8 cellular contexts compared by ENCODE assay signal in the genomic region with DNA sequence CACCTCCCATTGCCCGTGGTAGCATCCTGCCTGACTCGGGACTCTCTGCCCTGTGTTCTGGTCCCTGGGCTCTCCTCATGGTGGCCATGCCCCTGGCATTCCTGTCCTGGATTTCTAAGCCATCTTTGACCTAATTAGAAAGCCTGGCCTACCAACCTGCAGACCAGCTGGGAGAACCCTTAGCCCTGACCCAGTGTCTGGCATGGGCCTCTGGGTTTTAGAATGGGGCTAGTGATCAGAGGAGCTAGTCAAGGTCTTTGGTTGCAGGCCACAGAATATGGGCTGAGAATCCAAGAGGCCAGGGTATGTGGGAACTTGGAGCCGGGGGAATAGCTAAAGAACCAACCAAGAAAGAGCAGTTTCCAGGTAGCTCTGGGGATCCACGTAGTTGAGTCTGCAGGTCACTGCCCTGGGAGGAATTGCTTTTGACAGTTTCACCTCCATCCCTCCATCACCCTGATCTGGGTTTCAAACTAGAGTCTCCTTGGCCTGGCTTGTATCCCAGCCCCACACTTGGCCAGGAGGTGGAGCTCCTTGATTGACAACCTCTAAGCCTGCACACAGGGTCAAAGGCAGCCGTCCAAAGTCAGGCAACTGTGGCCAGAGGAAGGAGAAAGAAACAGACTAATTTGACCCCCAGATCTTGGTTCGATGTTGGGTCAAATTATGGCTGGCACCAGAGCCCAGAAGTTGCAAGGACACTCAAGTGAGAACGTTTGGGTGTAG. TPM values are rescaled to one million over a fixed set of nuclear protein-coding genes. Genes with fewer than 3 reads are reported as not detected.
DNase-seq lines count a peak whose midpoint lies in the region; ATAC-seq and TF ChIP-seq lines count a peak whose summit lies in the region.

No MANE protein-coding gene starts in this region.

- peak; percentile 66 for DNase-seq in DMS53 (lab: John Stamatoyannopoulos, UW)
- DNase-seq in KBM-7: peak; percentile 55
- no peak for DNase-seq in activated B cell treated with CpG ODN at 0.5 μM for 24 hours
- peak; percentile 88 for DNase-seq in colonic mucosa
- DNase-seq in medulla oblongata (ENCODE audit: extremely low spot score): peak; percentile 81
- no peak for DNase-seq in HCEC 1CT
- DNase-seq in T1000 (lab: John Stamatoyannopoulos, UW): no peak

- H3K4me1 Mint-ChIP-seq in activated B cell treated with CpG ODN at 0.5 μM for 24 hours: peaks cover 14% of the 10 kb centered on the region
- peaks cover 16% of the 10 kb centered on the region for H3K4me1 Mint-ChIP-seq in stimulated activated memory B cell treated with anti-CD40 and anti-IgM and Interleukin-4, amounts not matched to agents 10 μg/mL and 1 μg/mL and 100 μg/mL, for 72 hours

- H3K4me1 ChIP-seq in colonic mucosa: no peaks in the 10 kb centered on the region

- H3K4me3 Mint-ChIP-seq in activated B cell treated with CpG ODN at 0.5 μM for 24 hours: no peak overlapping the region
- no peak overlapping the region for H3K4me3 Mint-ChIP-seq in stimulated activated memory B cell treated with anti-CD40 and anti-IgM and Interleukin-4, amounts not matched to agents 10 μg/mL and 1 μg/mL and 100 μg/mL, for 72 hours

- CTCF ChIA-PET in activated B cell treated with CpG ODN at 0.5 μM for 24 hours (lab: Charles Lee): interaction anchor here (0.7 to 5.9 kb wide), 11 partner anchors 16 to 173 kb away, joined by 3 to 100 read pairs (median 5); no protein-coding TSS in a partner anchor

- H3K27ac ChIP-seq in colonic mucosa: peak overlapping the region; percentile 87

- H3K27me3 Mint-ChIP-seq in activated B cell treated with CpG ODN at 0.5 μM for 24 hours: peaks cover 3% of the 10 kb centered on the region
- H3K27me3 Mint-ChIP-seq in stimulated activated memory B cell treated with anti-CD40 and anti-IgM and Interleukin-4, amounts not matched to agents 10 μg/mL and 1 μg/mL and 100 μg/mL, for 72 hours: peaks cover 3% of the 10 kb centered on the region

- no peaks in the 10 kb centered on the region for H3K9me3 ChIP-seq in colonic mucosa

- no peaks in the 10 kb centered on the region for H3K36me3 ChIP-seq in colonic mucosa

- intact Hi-C loops in activated B cell treated with CpG ODN at 0.5 μM for 24 hours (cut with micrococcal nuclease): loop anchor here (1.0 kb wide), 3 partner anchors 94 to 372 kb away; no protein-coding TSS in a partner anchor
- intact Hi-C loops in colonic mucosa (cut with DNase I): loop anchor here (1.0 kb wide), 1 partner anchor 94 kb away; no protein-coding TSS in a partner anchor

- TF ChIP-seq CTCF in activated B cell treated with CpG ODN at 0.5 μM for 24 hours (IDR thresholded peaks at IDR 0.05) (no peak), colonic mucosa (IDR thresholded peaks at IDR 0.05) (peak; percentile 50)

- peak overlapping the region in 1 of 2 donors; percentile 21 for H3K9ac ChIP-seq in colonic mucosa (ENCODE audit: low read depth in 2 of 2, low read length in 2 of 2)

- no peak overlapping the region for H3K4me3 ChIP-seq in colonic mucosa

- no peaks in the 10 kb centered on the region for H3K36me3 Mint-ChIP-seq in activated B cell treated with CpG ODN at 0.5 μM for 24 hours (ENCODE audit: low read depth)
- H3K36me3 Mint-ChIP-seq in stimulated activated memory B cell treated with anti-CD40 and anti-IgM and Interleukin-4, amounts not matched to agents 10 μg/mL and 1 μg/mL and 100 μg/mL, for 72 hours: no peaks in the 10 kb centered on the region

- POLR2A ChIA-PET in activated B cell treated with CpG ODN at 0.5 μM for 24 hours (lab: Charles Lee): no interaction called here

- in situ Hi-C loops in KBM-7 (cut with MboI; ENCODE audit: low pct_unique_long_range_greater_than_20kb, low sequenced_read_pairs): loop anchor here (25.0 kb wide), 1 partner anchor 273 kb away; no protein-coding TSS in a partner anchor

- ATAC-seq in activated B cell treated with CpG ODN at 0.5 μM for 24 hours (ENCODE audit: low read depth): peak; percentile 76
- ATAC-seq in stimulated activated memory B cell treated with anti-CD40 and anti-IgM and Interleukin-4, amounts not matched to agents 10 μg/mL and 1 μg/mL and 100 μg/mL, for 72 hours: peak; percentile 83

- H3K27ac Mint-ChIP-seq in activated B cell treated with CpG ODN at 0.5 μM for 24 hours: no peak overlapping the region
- H3K27ac Mint-ChIP-seq in stimulated activated memory B cell treated with anti-CD40 and anti-IgM and Interleukin-4, amounts not matched to agents 10 μg/mL and 1 μg/mL and 100 μg/mL, for 72 hours: no peak overlapping the region

- no peaks in the 10 kb centered on the region for H3K27me3 ChIP-seq in colonic mucosa

- H3K9me3 Mint-ChIP-seq in activated B cell treated with CpG ODN at 0.5 μM for 24 hours: no peaks in the 10 kb centered on the region
- no peaks in the 10 kb centered on the region for H3K9me3 Mint-ChIP-seq in stimulated activated memory B cell treated with anti-CD40 and anti-IgM and Interleukin-4, amounts not matched to agents 10 μg/mL and 1 μg/mL and 100 μg/mL, for 72 hours

RNA-seq across cellular contexts. Expression of a gene that starts 54.7 kb away (rescaled TPM):
- total RNA-seq in activated B cell treated with CpG ODN at 0.5 μM for 24 hours (2.3 and 3.4 TPM in 2 replicates), colonic mucosa (10 to 100 TPM; 13.8 to 60.0 TPM)

Comparison
In these comparisons a context has a peak if more than half of its experiments do, and no peak if none do; other contexts are left out.
1. DNase-seq: peak in DMS53 (single experiment), KBM-7 (single experiment), colonic mucosa (single experiment) and medulla oblongata (single experiment); none in activated B cell treated with CpG ODN at 0.5 μM for 24 hours (single experiment), HCEC 1CT (single experiment) and T1000 (single experiment).